27 cellular contexts compared by ENCODE assay signal in the genomic region with DNA sequence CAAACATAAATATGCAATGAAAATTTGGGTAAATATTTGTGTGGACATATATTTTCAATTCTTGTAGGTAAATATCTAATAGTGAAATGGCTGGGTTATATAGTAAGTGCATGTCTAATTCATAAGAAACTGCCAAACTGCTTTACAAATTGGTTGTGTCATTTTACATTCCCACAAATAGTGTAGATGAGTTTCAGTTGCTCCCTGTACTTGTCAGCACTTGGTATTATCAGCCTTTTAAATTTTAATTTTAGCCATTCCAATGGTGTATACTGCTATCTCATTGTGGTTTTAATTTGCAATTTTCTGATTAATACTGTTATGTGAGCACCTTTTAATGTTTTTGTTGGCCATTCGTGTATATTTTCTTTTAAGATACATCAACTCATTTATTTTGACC.
"Had no signal": no experiment of that assay in that cellular context is flagged by ENCODE, and none has a peak within 500 bp of the region (broad histone marks: within the 10 kb centered on the region; RNA-seq: fewer than 3 reads in every experiment).

No MANE protein-coding gene starts in this region.

- DNase-seq: stimulated activated CD4-positive, alpha-beta T cell treated with anti-CD3 and anti-CD28 coated beads, Interleukin-2, amount 100 ng/mL, for 48 hours; stimulated activated CD4-positive, alpha-beta T cell treated with anti-CD3 and anti-CD28 coated beads, Interleukin-4, amount 100 ng/mL, for 1 hour; stimulated activated CD4-positive, alpha-beta T cell treated with anti-CD3 and anti-CD28 coated beads, Interleukin-4, amount 100 ng/mL, for 24 hours; stimulated activated CD4-positive, alpha-beta T cell treated with anti-CD3 and anti-CD28 coated beads, Interleukin-4, amount 100 ng/mL, for 4 hours; stimulated activated CD8-positive, alpha-beta memory T cell treated with anti-CD3 and anti-CD28 coated beads, Interleukin-4, amount 100 ng/mL, for 48 hours; stimulated activated naive B cell treated with anti-CD40 and anti-IgM and Interleukin-4, amounts not matched to agents 10 μg/mL and 1 μg/mL and 100 μg/mL, for 72 hours; stimulated activated naive CD4-positive, alpha-beta T cell; stimulated activated naive CD4-positive, alpha-beta T cell treated with Interleukin-2 at 50 U/mL for 16 hours; stimulated activated naive CD8-positive, alpha-beta T cell treated with anti-CD3 and anti-CD28 coated beads, Interleukin-15, amount 100 ng/mL, for 72 hours; stimulated activated naive CD8-positive, alpha-beta T cell treated with anti-CD3 and anti-CD28 coated beads, Interleukin-15, Interleukin-2, amounts not matched to agents 100 U/mL and 50 U/mL, for 24 hours; stomach; substantia nigra; testis; thyroid gland; tibial artery; transverse colon; trophoblast cell; upper lobe of left lung; upper lobe of right lung; uterus had no signal

- H3K36me3 ChIP-seq: stomach, suprapubic skin, thoracic aorta, thyroid gland, tibial artery, tibial nerve, transverse colon, upper lobe of left lung, upper lobe of right lung, uterus, vagina had no signal

- H3K4me1 ChIP-seq: stomach, suprapubic skin, testis, thyroid gland, tibial nerve, transverse colon, upper lobe of left lung, upper lobe of right lung, uterus, vagina had no signal

- H3K27me3 ChIP-seq: suprapubic skin, testis, thyroid gland, tibial artery, tibial nerve, transverse colon, upper lobe of left lung, upper lobe of right lung, uterus, vagina had no signal

- H3K9me3 ChIP-seq: suprapubic skin, testis, thoracic aorta, thyroid gland, tibial artery, tibial nerve, transverse colon, upper lobe of right lung, uterus, vagina had no signal

- H3K4me3 ChIP-seq: stomach, suprapubic skin, testis, thoracic aorta, thyroid gland, tibial artery, tibial nerve, transverse colon, upper lobe of left lung, upper lobe of right lung, uterus, vagina had no signal

- ATAC-seq: stimulated activated effector memory CD8-positive, alpha-beta T cell treated with anti-CD3 and anti-CD28 coated beads, Interleukin-12 subunit alpha, Interleukin-12 subunit beta, amount 100 ng/mL, for 72 hours; stimulated activated memory B cell treated with anti-CD40 and anti-IgM and Interleukin-4, amounts not matched to agents 10 μg/mL and 1 μg/mL and 100 μg/mL, for 72 hours; stimulated activated naive B cell treated with anti-CD40 and anti-IgM and Interleukin-4, amounts not matched to agents 10 μg/mL and 1 μg/mL and 100 μg/mL, for 72 hours; stimulated activated naive CD8-positive, alpha-beta T cell treated with anti-CD3 and anti-CD28 coated beads, Interleukin-15, amount 100 ng/mL, for 72 hours; stimulated activated naive CD8-positive, alpha-beta T cell treated with anti-CD3 and anti-CD28 coated beads, Interleukin-15, Interleukin-2, amounts not matched to agents 100 U/mL and 50 U/mL, for 24 hours; upper lobe of right lung had no signal

- FAIRE-seq: urothelium cell line had no signal

- H3K27ac ChIP-seq: stomach, suprapubic skin, testis, thoracic aorta, thyroid gland, tibial artery, tibial nerve, transverse colon, upper lobe of left lung, upper lobe of right lung, uterus, vagina had no signal
